ENCODE assay signal across 9 cellular contexts in the genomic region with DNA sequence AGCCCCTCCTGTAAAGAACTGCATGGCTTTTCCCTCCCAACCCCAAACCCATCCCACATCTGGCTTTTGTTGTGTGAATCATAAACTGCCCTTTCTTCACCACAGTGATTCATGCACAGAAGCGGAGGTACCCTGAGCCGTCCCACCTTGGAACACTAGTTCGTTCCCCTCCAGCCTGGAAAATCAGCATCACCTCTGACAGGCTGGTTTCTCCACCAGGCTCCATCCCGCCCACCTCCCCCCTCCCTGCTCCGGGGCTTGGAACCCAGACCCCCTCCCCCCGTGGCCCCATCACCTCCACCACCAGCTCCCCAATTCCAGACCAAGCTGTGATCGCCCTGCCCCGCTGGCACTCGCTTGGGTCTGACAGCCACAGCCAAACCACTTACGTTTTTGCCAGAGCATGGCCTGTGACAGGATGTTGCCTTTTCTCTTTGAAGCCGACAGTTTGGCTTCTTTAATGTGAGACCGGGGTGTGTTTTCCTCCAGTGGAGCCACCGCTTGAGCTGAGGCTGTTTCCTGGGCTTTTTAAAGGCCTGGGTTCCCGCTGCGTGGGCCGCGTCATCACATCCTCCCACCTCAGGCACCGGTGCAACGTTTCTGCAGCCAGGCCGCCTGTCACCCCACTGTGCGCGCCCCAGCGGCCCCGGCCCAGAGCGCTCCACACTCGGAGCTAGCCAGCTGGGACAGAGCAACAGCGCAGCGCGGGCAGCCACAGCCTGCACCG. TPM values are rescaled to one million over a fixed set of nuclear protein-coding genes. Genes with fewer than 3 reads are reported as not detected.
DNase-seq lines count a peak whose midpoint lies in the region; ATAC-seq, FAIRE-seq and TF ChIP-seq lines count a peak whose summit lies in the region.
"Had no signal": no experiment of that assay in that cellular context is flagged by ENCODE, and none has a peak within 500 bp of the region (broad histone marks: within the 10 kb centered on the region; RNA-seq: fewer than 3 reads in every experiment).

A gene with protein sequence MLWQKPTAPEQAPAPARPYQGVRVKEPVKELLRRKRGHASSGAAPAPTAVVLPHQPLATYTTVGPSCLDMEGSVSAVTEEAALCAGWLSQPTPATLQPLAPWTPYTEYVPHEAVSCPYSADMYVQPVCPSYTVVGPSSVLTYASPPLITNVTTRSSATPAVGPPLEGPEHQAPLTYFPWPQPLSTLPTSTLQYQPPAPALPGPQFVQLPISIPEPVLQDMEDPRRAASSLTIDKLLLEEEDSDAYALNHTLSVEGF (minus strand): TSS at position 503 of the 727 bp plus-strand sequence. CDS start 98 bp downstream, at position 405.

- no peak within 1 kb of the TSS for H3K4me3 ChIP-seq in kidney (ENCODE audit: low read length in 2 of 2)

- peak; percentile 46 to 75 (median 58) for DNase-seq in CD4-positive, alpha-beta T cell
- DNase-seq in HPDE6-E6E7 (ENCODE audit: extremely low spot score) (peak; percentile 49), kidney (peak; percentile 76), ACHN (no peak), superior temporal gyrus (ENCODE audit: extremely low spot score) (no peak)
- peak; percentile 80 to 81 for DNase-seq in activated T-cell treated with anti-CD3 and anti-CD28 coated beads, Interleukin-2, amount 50 U/mL, for 48 hours
- DNase-seq in stimulated activated naive CD4-positive, alpha-beta T cell treated with Interleukin-2 at 50 U/mL for 16 hours (lab: John Stamatoyannopoulos, UW), result peak; percentile 77

- H3K27ac ChIP-seq in CD4-positive, alpha-beta T cell (ENCODE audit: low read depth, low read length), result peak within 1 kb of the TSS; percentile 23
- H3K27ac ChIP-seq in kidney (ENCODE audit: low read depth in 2 of 2, low read length in 2 of 2), result no peak within 1 kb of the TSS

- CTCF ChIA-PET in CD4-positive, alpha-beta T cell (lab: Charles Lee), result interaction anchor here (2.0 kb wide), 1 partner anchor 68 kb away, joined by 5 read pairs; no protein-coding TSS in a partner anchor

- intact Hi-C loops in CD4-positive, alpha-beta T cell (cut with DNase I, micrococcal nuclease), result no loop called here
- intact Hi-C loops in kidney (cut with DNase I), result no loop called here

- H3K27ac Mint-ChIP-seq in CD4-positive, alpha-beta T cell, result peak within 1 kb of the TSS; percentile 95

- in situ Hi-C loops in ACHN (cut with HindIII; ENCODE audit: low pct_ligation_motif_present, low pct_unique_long_range_greater_than_20kb, low sequenced_read_pairs), result no loop called here

- peak within 1 kb of the TSS; percentile 87 for H3K4me3 Mint-ChIP-seq in CD4-positive, alpha-beta T cell

- H3K36me3 Mint-ChIP-seq in CD4-positive, alpha-beta T cell (ENCODE audit: low read depth), result no peaks in the 10 kb centered on the region

- no peaks in the 10 kb centered on the region for H3K27me3 Mint-ChIP-seq in CD4-positive, alpha-beta T cell

- peaks cover 43% of the 10 kb centered on the region for H3K4me1 Mint-ChIP-seq in CD4-positive, alpha-beta T cell (ENCODE audit: low read depth)

- no peak for TF ChIP-seq CTCF in CD4-positive, alpha-beta T cell (IDR thresholded peaks at IDR 0.05)
- TF ChIP-seq CTCF in kidney (IDR thresholded peaks at IDR 0.05; ENCODE audit: borderline replicate concordance, extremely low read depth, insufficient read depth), result no peak

- no peak for FAIRE-seq in kidney (lab: Jason Lieb, UNC)

- no peaks in the 10 kb centered on the region for H3K27me3 ChIP-seq in CD4-positive, alpha-beta T cell (ENCODE audit: control insufficient read depth, insufficient read depth, low read length)

- H3K36me3 ChIP-seq in kidney (ENCODE audit: control insufficient read depth in 1 of 2, insufficient read depth in 2 of 2, low read length in 2 of 2), result no peaks in the 10 kb centered on the region

- ATAC-seq in CD4-positive, alpha-beta T cell (ENCODE audit: poor library complexity), result peak; percentile 92
- peak; percentile 40 for ATAC-seq in GM19468 (IDR thresholded peaks at IDR 0.05; ENCODE audit: extremely low read depth, unreplicated experiment)

- no peak within 1 kb of the TSS for H3K9ac ChIP-seq in kidney (ENCODE audit: low read length in 2 of 2)

- no peaks in the 10 kb centered on the region for H3K9me3 ChIP-seq in CD4-positive, alpha-beta T cell (ENCODE audit: control insufficient read depth, low read length)
- no peaks in the 10 kb centered on the region for H3K9me3 ChIP-seq in kidney (ENCODE audit: control insufficient read depth in 1 of 2, low read length in 2 of 2)

- no peaks in the 10 kb centered on the region for H3K9me3 Mint-ChIP-seq in CD4-positive, alpha-beta T cell

- POLR2A ChIA-PET in CD4-positive, alpha-beta T cell (lab: Charles Lee), result interaction anchor here (0.7 to 1.3 kb wide), 10 partner anchors 9 to 950 kb away, joined by 3 to 7 read pairs (median 3); no protein-coding TSS in a partner anchor

- H3K4me1 ChIP-seq in kidney (ENCODE audit: control insufficient read depth in 1 of 2, insufficient read depth in 1 of 2, low read depth in 1 of 2, low read length in 2 of 2), result no peaks in the 10 kb centered on the region

RNA-seq across cellular contexts. Expression of the gene that starts here (rescaled TPM):
- total RNA-seq in CD4-positive, alpha-beta T cell, result under 1 TPM; 0.52 to 0.78 TPM
- 18.5 TPM for total RNA-seq in kidney
- polyA plus RNA-seq in kidney (ENCODE audit: insufficient read depth, low read depth, low replicate concordance), result 0.95 TPM
- total RNA-seq: lung microvascular endothelial cell had no signal

Comparison
In these comparisons a context has a peak if more than half of its experiments do, and no peak if none do; other contexts are left out.
1. RNA of the gene that starts here (total RNA-seq): 18.5 TPM in kidney (single experiment); 0.52 to 0.78 TPM in CD4-positive, alpha-beta T cell; every median in the first group is over 10 times any median in the second.
2. Peak in DNase-seq, ATAC-seq and H3K27ac ChIP-seq in CD4-positive, alpha-beta T cell; RNA of the gene not detected or under 1 TPM.
3. DNase-seq: peak in HPDE6-E6E7 (single experiment), activated T-cell treated with anti-CD3 and anti-CD28 coated beads, Interleukin-2, amount 50 U/mL, for 48 hours (2 of 2), kidney (single experiment) and stimulated activated naive CD4-positive, alpha-beta T cell treated with Interleukin-2 at 50 U/mL for 16 hours (single experiment); none in ACHN (single experiment) and superior temporal gyrus (single experiment).